In genomic region chr18:68060871-68061270, GRCh38 we compare ENCODE assay signal across 18 cellular contexts.
DNase-seq lines count a peak whose midpoint lies in the region; ATAC-seq and TF ChIP-seq lines count a peak whose summit lies in the region.
"Had no signal": no experiment of that assay in that cellular context is flagged by ENCODE, and none has a peak within 500 bp of the region (broad histone marks: within the 10 kb centered on the region; RNA-seq: fewer than 3 reads in every experiment).

No MANE protein-coding gene starts in this region.

- H2BK15ac ChIP-seq in IMR-90 (ENCODE audit: low read depth, low read length) = no peak overlapping the region

- BruUV-seq in IMR-90 (replicated peaks; lab: Mats Ljungman, UMichigan) = no TSS peak

- no peak for TF ChIP-seq CTCF in IMR-90 (conservative IDR thresholded peaks at IDR 0.05; ENCODE audit: low read depth, low read length)
- TF ChIP-seq CTCF in brain microvascular endothelial cell (IDR thresholded peaks at IDR 0.05; ENCODE audit: low read depth, low read length, missing control alignments) = no peak

- H3K56ac ChIP-seq in IMR-90 (ENCODE audit: extremely low read depth, insufficient read depth, low read length) = no peak overlapping the region

- CTCF ChIA-PET in IMR-90 (lab: Yijun Ruan, JAX) = no interaction called here
- CTCF ChIA-PET in CD8-positive, alpha-beta memory T cell (lab: Charles Lee) = no interaction called here

- no peaks in the 10 kb centered on the region for H3K9me1 ChIP-seq in IMR-90 (ENCODE audit: insufficient read depth, low read length)

- H3K14ac ChIP-seq in IMR-90 (replicated peaks; ENCODE audit: low read depth, low read length) = no peak overlapping the region

- no peak overlapping the region for H3K23ac ChIP-seq in IMR-90 (ENCODE audit: low read depth, low read length)

- intact Hi-C loops in IMR-90 (cut with micrococcal nuclease) = no loop called here

- no peak overlapping the region for H2BK120ac ChIP-seq in IMR-90 (ENCODE audit: low read depth, low read length)

- no peak overlapping the region for H2AFZ ChIP-seq in IMR-90 (replicated peaks; ENCODE audit: low read length, poor library complexity)

- WGBS in IMR-90 (ENCODE audit: extremely low coverage in 2 of 2, insufficient read length in 1 of 2), 2 experiments = no CpG with 5 or more reads among the region's 1 CpG

- H3K4me3 ChIP-seq in IMR-90 (ENCODE audit: insufficient read depth, low read depth, low read length) (no peak overlapping the region), brain microvascular endothelial cell (ENCODE audit: low read depth, low read length) (no peak overlapping the region)
- H3K4me3 ChIP-seq in CD8-positive, alpha-beta memory T cell (ENCODE audit: low read length) = no peak overlapping the region
- H3K4me3 ChIP-seq: BLaER1 treated with 17β-estradiol and CSF1 and Interleukin-3, amounts not matched to agents 10 nM and 100 nM; GM12878; HAP-1 had no signal

- no peaks in the 10 kb centered on the region for H3K4me1 Mint-ChIP-seq in natural killer cell treated with Interleukin-12 subunit alpha and Interleukin-12 subunit beta and Interleukin-15 and Interleukin-18, amount 100 ng/mL, for 72 hours (ENCODE audit: low read depth in 2 of 2)
- H3K4me1 Mint-ChIP-seq in CD8-positive, alpha-beta memory T cell = no peaks in the 10 kb centered on the region
- H3K4me1 Mint-ChIP-seq: B cell had no signal

- H4K8ac ChIP-seq in IMR-90 (ENCODE audit: low read depth in 2 of 2, low read length in 2 of 2) = no peak overlapping the region

- no peaks in the 10 kb centered on the region for H4K20me1 ChIP-seq in IMR-90 (ENCODE audit: insufficient read depth, low read length)
- H4K20me1 ChIP-seq: BLaER1 treated with 17β-estradiol and CSF1 and Interleukin-3, amounts not matched to agents 10 nM and 100 nM had no signal

- no peaks in the 10 kb centered on the region for H3K79me1 ChIP-seq in IMR-90 (ENCODE audit: low read depth in 1 of 2, low read length in 2 of 2)

- H3K18ac ChIP-seq in IMR-90 (ENCODE audit: low read depth, low read length) = no peak overlapping the region

- no peaks in the 10 kb centered on the region for H3K36me3 ChIP-seq in IMR-90 (ENCODE audit: control insufficient read depth, insufficient read depth, low read length)
- no peaks in the 10 kb centered on the region for H3K36me3 ChIP-seq in brain microvascular endothelial cell (replicated peaks)
- no peaks in the 10 kb centered on the region for H3K36me3 ChIP-seq in CD8-positive, alpha-beta memory T cell (ENCODE audit: insufficient read depth, low read length)
- H3K36me3 ChIP-seq: BLaER1 treated with 17β-estradiol and CSF1 and Interleukin-3, amounts not matched to agents 10 nM and 100 nM; HAP-1 had no signal

- in situ Hi-C loops in IMR-90 (cut with MboI; ENCODE audit: low sequenced_read_pairs) = no loop called here
- in situ Hi-C loops in brain microvascular endothelial cell (cut with HindIII; ENCODE audit: low pct_ligation_motif_present, low sequenced_read_pairs) = no loop called here

- no peak for TF ChIP-seq POLR2A in IMR-90 (IDR thresholded peaks at IDR 0.05; ENCODE audit: low read depth, low read length)

- no peak overlapping the region for H4K5ac ChIP-seq in IMR-90 (ENCODE audit: low read depth, low read length)

- no peak overlapping the region for H2AK5ac ChIP-seq in IMR-90 (ENCODE audit: low read depth, low read length)

- no peak overlapping the region for H3K4me2 ChIP-seq in IMR-90 (ENCODE audit: low read depth, low read length)
- H3K4me2 ChIP-seq: BLaER1 treated with 17β-estradiol and CSF1 and Interleukin-3, amounts not matched to agents 10 nM and 100 nM had no signal

- DNase-seq in IMR-90 = peak; percentile 9
- DNase-seq in OCI-M1 (lab: John Stamatoyannopoulos, UW) = peak; percentile 22
- peak; percentile 61 for DNase-seq in brain microvascular endothelial cell
- DNase-seq in iris pigment epithelial cell (ENCODE audit: low read depth) = peak; percentile 41
- no peak for DNase-seq in natural killer cell treated with Interleukin-12 subunit alpha and Interleukin-12 subunit beta and Interleukin-15 and Interleukin-18, amount 100 ng/mL, for 72 hours (ENCODE audit: low spot score)
- DNase-seq in NCI-H82 (lab: John Stamatoyannopoulos, UW) = no peak
- DNase-seq in NCI-H2107 (lab: John Stamatoyannopoulos, UW) = no peak
- DNase-seq in CD8-positive, alpha-beta memory T cell = no peak
- DNase-seq: CD8-positive, alpha-beta T cell; COR-L47; DMS 273 treated with DMSO at 0.1 percent for 48 hours; DMS53; DND-41; EL had no signal

- H3K9ac ChIP-seq in IMR-90 (ENCODE audit: low read depth, low read length) = no peak overlapping the region
- H3K9ac ChIP-seq: BLaER1 treated with 17β-estradiol and CSF1 and Interleukin-3, amounts not matched to agents 10 nM and 100 nM had no signal

- no peaks in the 10 kb centered on the region for H3K27me3 Mint-ChIP-seq in natural killer cell treated with Interleukin-12 subunit alpha and Interleukin-12 subunit beta and Interleukin-15 and Interleukin-18, amount 100 ng/mL, for 72 hours
- H3K27me3 Mint-ChIP-seq in CD8-positive, alpha-beta memory T cell = no peaks in the 10 kb centered on the region
- H3K27me3 Mint-ChIP-seq: B cell had no signal

- no peaks in the 10 kb centered on the region for H3K27me3 ChIP-seq in IMR-90 (ENCODE audit: control insufficient read depth, insufficient read depth, low read length)
- no peaks in the 10 kb centered on the region for H3K27me3 ChIP-seq in brain microvascular endothelial cell (replicated peaks)
- no peaks in the 10 kb centered on the region for H3K27me3 ChIP-seq in CD8-positive, alpha-beta memory T cell (ENCODE audit: insufficient read depth, low read length, poor library complexity, severe bottlenecking)
- H3K27me3 ChIP-seq: BLaER1 treated with 17β-estradiol and CSF1 and Interleukin-3, amounts not matched to agents 10 nM and 100 nM had no signal

- dilution Hi-C loops in IMR-90 (cut with HindIII; ENCODE audit: low sequenced_read_pairs, unreplicated experiment) = no loop called here

- no peak for ATAC-seq in IMR-90 (ENCODE audit: low read depth)
- ATAC-seq in natural killer cell treated with Interleukin-12 subunit alpha and Interleukin-12 subunit beta and Interleukin-15 and Interleukin-18, amount 100 ng/mL, for 72 hours = no peak
- ATAC-seq: CD8-positive, alpha-beta T cell; GM12878 had no signal

- 0 out of 2 replicates have a peak, but pooled peaks cover 1% of the 10 kb centered on the region for H3K4me1 ChIP-seq in IMR-90 (ENCODE audit: control insufficient read depth, insufficient read depth, low read length)
- H3K4me1 ChIP-seq in CD8-positive, alpha-beta memory T cell (ENCODE audit: insufficient read depth, low read length) = no peaks in the 10 kb centered on the region
- H3K4me1 ChIP-seq: BLaER1 treated with 17β-estradiol and CSF1 and Interleukin-3, amounts not matched to agents 10 nM and 100 nM; HAP-1 had no signal

- H2BK20ac ChIP-seq in IMR-90 (ENCODE audit: low read depth, low read length) = no peak overlapping the region

- peaks cover 2% of the 10 kb centered on the region for H3K9me3 ChIP-seq in IMR-90 (ENCODE audit: control insufficient read depth, insufficient read depth, low read length)
- H3K9me3 ChIP-seq in CD8-positive, alpha-beta memory T cell (ENCODE audit: low read length) = no peaks in the 10 kb centered on the region
- H3K9me3 ChIP-seq: HAP-1 had no signal

- POLR2A ChIA-PET in IMR-90 (lab: Charles Lee; ENCODE audit: unreplicated experiment) = no interaction called here
- POLR2A ChIA-PET in CD8-positive, alpha-beta memory T cell (lab: Charles Lee) = no interaction called here

- no peaks in the 10 kb centered on the region for H3K36me3 Mint-ChIP-seq in natural killer cell treated with Interleukin-12 subunit alpha and Interleukin-12 subunit beta and Interleukin-15 and Interleukin-18, amount 100 ng/mL, for 72 hours
- H3K36me3 Mint-ChIP-seq in CD8-positive, alpha-beta memory T cell = no peaks in the 10 kb centered on the region
- H3K36me3 Mint-ChIP-seq: CD8-positive, alpha-beta T cell had no signal

- H3K27ac Mint-ChIP-seq in natural killer cell treated with Interleukin-12 subunit alpha and Interleukin-12 subunit beta and Interleukin-15 and Interleukin-18, amount 100 ng/mL, for 72 hours = no peak overlapping the region
- no peak overlapping the region for H3K27ac Mint-ChIP-seq in CD8-positive, alpha-beta memory T cell
- H3K27ac Mint-ChIP-seq: B cell; CD8-positive, alpha-beta T cell had no signal

- peaks cover 9% of the 10 kb centered on the region for H3K9me3 Mint-ChIP-seq in natural killer cell treated with Interleukin-12 subunit alpha and Interleukin-12 subunit beta and Interleukin-15 and Interleukin-18, amount 100 ng/mL, for 72 hours
- H3K9me3 Mint-ChIP-seq in CD8-positive, alpha-beta memory T cell = peaks cover 0 to 12% (median 3%) of the 10 kb centered on the region in 5 donors

- no peak overlapping the region for H4K91ac ChIP-seq in IMR-90 (ENCODE audit: insufficient read depth, low read depth, low read length)

- H3K4me3 Mint-ChIP-seq in natural killer cell treated with Interleukin-12 subunit alpha and Interleukin-12 subunit beta and Interleukin-15 and Interleukin-18, amount 100 ng/mL, for 72 hours = no peak overlapping the region
- H3K4me3 Mint-ChIP-seq in CD8-positive, alpha-beta memory T cell = no peak overlapping the region
- H3K4me3 Mint-ChIP-seq: B cell; CD8-positive, alpha-beta T cell had no signal

- no peak overlapping the region for H2AK9ac ChIP-seq in IMR-90 (replicated peaks; ENCODE audit: low read depth, low read length, poor library complexity)

- no peak overlapping the region for H2BK5ac ChIP-seq in IMR-90 (ENCODE audit: low read depth, low read length, poor library complexity, severe bottlenecking)

- H3K4ac ChIP-seq in IMR-90 (ENCODE audit: low read depth, low read length) = no peak overlapping the region

- TF ChIP-seq RAD21 in IMR-90 (IDR thresholded peaks at IDR 0.05; ENCODE audit: low read length) = no peak

- H3K27ac ChIP-seq in IMR-90 (ENCODE audit: insufficient read depth, low read length) = no peak overlapping the region
- H3K27ac ChIP-seq in brain microvascular endothelial cell = no peak overlapping the region
- no peak overlapping the region for H3K27ac ChIP-seq in CD8-positive, alpha-beta memory T cell (ENCODE audit: low read depth, low read length)
- H3K27ac ChIP-seq: BLaER1 treated with 17β-estradiol and CSF1 and Interleukin-3, amounts not matched to agents 10 nM and 100 nM had no signal

TF ChIP-seq in IMR-90, 13 proteins besides CTCF, POLR2A, EP300 and RAD21 (continues in another document):
- TF ChIP-seq MAZ (IDR thresholded peaks at IDR 0.05; ENCODE audit: borderline replicate concordance, low read depth, low read length) (no peak), BHLHE40 (IDR thresholded peaks at IDR 0.05; ENCODE audit: low read depth, low read length) (no peak), CEBPB (IDR thresholded peaks at IDR 0.05; ENCODE audit: low read depth, low read length) (no peak)

Comparison
In these comparisons a context has a peak if more than half of its experiments do, and no peak if none do; other contexts are left out.
1. DNase-seq: peak in IMR-90 (single experiment), OCI-M1 (single experiment), brain microvascular endothelial cell (single experiment) and iris pigment epithelial cell (single experiment); none in natural killer cell treated with Interleukin-12 subunit alpha and Interleukin-12 subunit beta and Interleukin-15 and Interleukin-18, amount 100 ng/mL, for 72 hours (single experiment), NCI-H82 (single experiment), NCI-H2107 (single experiment) and CD8-positive, alpha-beta memory T cell (0 of 5).